In genomic region chr7:44471436-44471835, GRCh38 we compare ENCODE assay signal across 18 cellular contexts.
"Had no signal": no experiment of that assay in that cellular context is flagged by ENCODE, and none has a peak within 500 bp of the region (broad histone marks: within the 10 kb centered on the region; RNA-seq: fewer than 3 reads in every experiment).

No MANE protein-coding gene starts in this region.

- FAIRE-seq: endometrium, urothelium cell line had no signal

- H3K9me3 ChIP-seq: adrenal gland, gastroesophageal sphincter, left ventricle myocardium inferior, tibial artery had no signal

- DNase-seq: activated CD4-positive, alpha-beta T cell treated with anti-CD3 and anti-CD28 coated beads, Interleukin-2, amount 10 ng/mL, durations not matched to agents 24 days and 14 days; activated CD4-positive, CD25-positive, alpha-beta regulatory T cell; activated CD8-positive, alpha-beta memory T cell treated with anti-CD3 and anti-CD28 coated beads, Interleukin-2, amount 50 U/mL, for 48 hours; activated naive CD4-positive, alpha-beta T cell treated with anti-CD3 and anti-CD28 coated beads for 36 hours; adrenal gland; islet precursor cell; left ventricle myocardium inferior; natural killer cell; stimulated activated CD4-positive, alpha-beta T cell treated with anti-CD3 and anti-CD28 coated beads, Interleukin-15, amount 100 ng/mL, for 24 hours; stimulated activated CD4-positive, alpha-beta T cell treated with anti-CD3 and anti-CD28 coated beads, Interleukin-4, amount 100 ng/mL, for 1 hour; stimulated activated naive CD4-positive, alpha-beta T cell; tibial artery had no signal

- H3K4me3 ChIP-seq: adrenal gland, gastroesophageal sphincter, left ventricle myocardium inferior, tibial artery had no signal

- H3K27ac ChIP-seq: adrenal gland, gastroesophageal sphincter, left ventricle myocardium inferior, tibial artery had no signal

- H3K27me3 ChIP-seq: adrenal gland, gastroesophageal sphincter, tibial artery had no signal

- ATAC-seq: gastroesophageal sphincter, natural killer cell had no signal

- H3K4me3 Mint-ChIP-seq: activated CD4-positive, alpha-beta T cell treated with anti-CD3 and anti-CD28 coated beads, Interleukin-2, amount 10 ng/mL, durations not matched to agents 24 days and 14 days; activated naive CD4-positive, alpha-beta T cell treated with anti-CD3 and anti-CD28 coated beads for 36 hours; activated T-helper 1 cell treated with anti-CD3 and anti-CD28 coated beads, Interleukin-12 subunit alpha, Interleukin-12 subunit beta, Interleukin-2, Interleukin-4 antibody, amounts not matched to agents 30 ng/mL and 10 ng/mL and 1 ng/mL, durations not matched to agents 14 hours and 24 hours and 36 hours; memory B cell; natural killer cell; T-helper 2 cell treated with Interferon-gamma antibody and Interleukin-4, amounts not matched to agents 5 μg/mL and 100 μg/mL, for 36 hours had no signal

- H3K9me3 Mint-ChIP-seq: activated CD4-positive, alpha-beta T cell treated with anti-CD3 and anti-CD28 coated beads, Interleukin-2, amount 10 ng/mL, durations not matched to agents 24 days and 14 days; activated naive CD4-positive, alpha-beta T cell treated with anti-CD3 and anti-CD28 coated beads for 36 hours; activated T-helper 1 cell treated with anti-CD3 and anti-CD28 coated beads, Interleukin-12 subunit alpha, Interleukin-12 subunit beta, Interleukin-2, Interleukin-4 antibody, amounts not matched to agents 30 ng/mL and 10 ng/mL and 1 ng/mL, durations not matched to agents 14 hours and 24 hours and 36 hours; memory B cell; natural killer cell; T-helper 2 cell treated with Interferon-gamma antibody and Interleukin-4, amounts not matched to agents 5 μg/mL and 100 μg/mL, for 36 hours had no signal

- H3K27me3 Mint-ChIP-seq: activated CD4-positive, alpha-beta T cell treated with anti-CD3 and anti-CD28 coated beads, Interleukin-2, amount 10 ng/mL, durations not matched to agents 24 days and 14 days; memory B cell had no signal

- H3K27ac Mint-ChIP-seq: activated CD4-positive, alpha-beta T cell treated with anti-CD3 and anti-CD28 coated beads, Interleukin-2, amount 10 ng/mL, durations not matched to agents 24 days and 14 days; activated naive CD4-positive, alpha-beta T cell treated with anti-CD3 and anti-CD28 coated beads for 36 hours; activated T-helper 1 cell treated with anti-CD3 and anti-CD28 coated beads, Interleukin-12 subunit alpha, Interleukin-12 subunit beta, Interleukin-2, Interleukin-4 antibody, amounts not matched to agents 30 ng/mL and 10 ng/mL and 1 ng/mL, durations not matched to agents 14 hours and 24 hours and 36 hours; memory B cell; natural killer cell; T-helper 2 cell treated with Interferon-gamma antibody and Interleukin-4, amounts not matched to agents 5 μg/mL and 100 μg/mL, for 36 hours had no signal
